Comparison of ENCODE assay signal across 9 cellular contexts in genomic region chr14:44149597-44149996, GRCh38.
DNase-seq lines count a peak whose midpoint lies in the region; ATAC-seq lines count a peak whose summit lies in the region.
"Had no signal": no experiment of that assay in that cellular context is flagged by ENCODE, and none has a peak within 500 bp of the region (broad histone marks: within the 10 kb centered on the region; RNA-seq: fewer than 3 reads in every experiment).

No MANE protein-coding gene starts in this region.

- no peaks in the 10 kb centered on the region for H3K27me3 ChIP-seq in naive thymus-derived CD4-positive, alpha-beta T cell (ENCODE audit: control insufficient read depth in 2 of 2, insufficient read depth in 2 of 2, low read length in 2 of 2)

- no peaks in the 10 kb centered on the region for H3K36me3 ChIP-seq in naive thymus-derived CD4-positive, alpha-beta T cell (ENCODE audit: control insufficient read depth in 2 of 3, insufficient read depth in 3 of 3, low read length in 3 of 3)

- CTCF ChIA-PET in naive thymus-derived CD4-positive, alpha-beta T cell (lab: Charles Lee) = no interaction called here

- DNase-seq in COR-L47 (lab: John Stamatoyannopoulos, UW) = peak; percentile 51
- DNase-seq in NCI-H748 (lab: John Stamatoyannopoulos, UW; ENCODE audit: unreplicated experiment) = peak; percentile 89
- DNase-seq in foreskin melanocyte = peak; percentile 20
- no peak for DNase-seq in hippocampal formation (lab: John Stamatoyannopoulos, UW)
- DNase-seq in naive thymus-derived CD4-positive, alpha-beta T cell = no peak
- no peak for DNase-seq in activated naive CD4-positive, alpha-beta T cell treated with anti-CD3 and anti-CD28 coated beads, Interleukin-2, amount 50 U/mL, for 72 hours (ENCODE audit: low spot score in 2 of 2)
- DNase-seq: NCI-H1048 had no signal

- POLR2A ChIA-PET in naive thymus-derived CD4-positive, alpha-beta T cell (lab: Charles Lee) = no interaction called here

- peaks cover 0 to 9% (median 4%) of the 10 kb centered on the region in 11 donors for H3K9me3 Mint-ChIP-seq in naive thymus-derived CD4-positive, alpha-beta T cell
- H3K9me3 Mint-ChIP-seq in activated naive CD4-positive, alpha-beta T cell treated with anti-CD3 and anti-CD28 coated beads, Interleukin-2, amount 50 U/mL, for 72 hours = peaks cover 5 to 8% of the 10 kb centered on the region in 2 donors

- no peaks in the 10 kb centered on the region for H3K27me3 Mint-ChIP-seq in naive thymus-derived CD4-positive, alpha-beta T cell

- ATAC-seq in HG03354 (IDR thresholded peaks at IDR 0.05; ENCODE audit: poor library complexity, severe bottlenecking, unreplicated experiment) (peak; percentile 57), GM21381 (IDR thresholded peaks at IDR 0.05; ENCODE audit: unreplicated experiment) (no peak)
- no peak for ATAC-seq in naive thymus-derived CD4-positive, alpha-beta T cell
- no peak for ATAC-seq in activated naive CD4-positive, alpha-beta T cell treated with anti-CD3 and anti-CD28 coated beads, Interleukin-2, amount 50 U/mL, for 72 hours

- H3K27ac Mint-ChIP-seq in naive thymus-derived CD4-positive, alpha-beta T cell = no peak overlapping the region
- no peak overlapping the region for H3K27ac Mint-ChIP-seq in activated naive CD4-positive, alpha-beta T cell treated with anti-CD3 and anti-CD28 coated beads, Interleukin-2, amount 50 U/mL, for 72 hours

- H3K36me3 Mint-ChIP-seq in naive thymus-derived CD4-positive, alpha-beta T cell = no peaks in the 10 kb centered on the region
- peaks cover 0 to 2% of the 10 kb centered on the region in 2 donors for H3K36me3 Mint-ChIP-seq in activated naive CD4-positive, alpha-beta T cell treated with anti-CD3 and anti-CD28 coated beads, Interleukin-2, amount 50 U/mL, for 72 hours

- intact Hi-C loops in naive thymus-derived CD4-positive, alpha-beta T cell (cut with micrococcal nuclease) = no loop called here

- no peak overlapping the region for H3K27ac ChIP-seq in naive thymus-derived CD4-positive, alpha-beta T cell (ENCODE audit: low read depth, low read length)

- H3K4me1 Mint-ChIP-seq in naive thymus-derived CD4-positive, alpha-beta T cell = no peaks in the 10 kb centered on the region

- H3K4me1 ChIP-seq in naive thymus-derived CD4-positive, alpha-beta T cell (ENCODE audit: control insufficient read depth in 2 of 2, insufficient read depth in 2 of 2, low read length in 2 of 2) = no peaks in the 10 kb centered on the region

- no peaks in the 10 kb centered on the region for H3K9me3 ChIP-seq in naive thymus-derived CD4-positive, alpha-beta T cell (ENCODE audit: control insufficient read depth in 2 of 3, low read length in 3 of 3)

- H3K4me3 ChIP-seq in naive thymus-derived CD4-positive, alpha-beta T cell (ENCODE audit: low read length) = no peak overlapping the region

- H3K4me3 Mint-ChIP-seq in naive thymus-derived CD4-positive, alpha-beta T cell = no peak overlapping the region

Comparison
In these comparisons a context has a peak if more than half of its experiments do, and no peak if none do; other contexts are left out.
1. DNase-seq: peak in COR-L47 (single experiment), NCI-H748 (single experiment) and foreskin melanocyte (single experiment); none in hippocampal formation (0 of 2), naive thymus-derived CD4-positive, alpha-beta T cell (0 of 9) and activated naive CD4-positive, alpha-beta T cell treated with anti-CD3 and anti-CD28 coated beads, Interleukin-2, amount 50 U/mL, for 72 hours (0 of 2).